14 cellular contexts compared by ENCODE assay signal in genomic region chr5:132478498-132478855, GRCh38. TPM values are rescaled to one million over a fixed set of nuclear protein-coding genes. Genes with fewer than 3 reads are reported as not detected.
DNase-seq lines count a peak whose midpoint lies in the region; ATAC-seq and TF ChIP-seq lines count a peak whose summit lies in the region.
"Had no signal": no experiment of that assay in that cellular context is flagged by ENCODE, and none has a peak within 500 bp of the region (broad histone marks: within the 10 kb centered on the region; RNA-seq: fewer than 3 reads in every experiment).

No MANE protein-coding gene starts in this region.

- H3K27me3 ChIP-seq in lung (ENCODE audit: control insufficient read depth, insufficient read depth) (no peaks in the 10 kb centered on the region), thoracic aorta (replicated peaks; ENCODE audit: insufficient read depth) (no peaks in the 10 kb centered on the region)

- no peak for TF ChIP-seq CTCF in lung (IDR thresholded peaks at IDR 0.05; ENCODE audit: control extremely low read depth, extremely low read depth)
- no peak for TF ChIP-seq CTCF in thoracic aorta (IDR thresholded peaks at IDR 0.05)
- TF ChIP-seq CTCF in GM10248 (IDR thresholded peaks at IDR 0.05; ENCODE audit: control extremely low read depth, extremely low read depth, low read depth, missing control alignments): no peak

- WGBS in lung, 2 donors: 28 to 34% methylated on average over 2 of the region's 2 CpGs

- no peak overlapping the region for H3K4me3 Mint-ChIP-seq in activated naive CD4-positive, alpha-beta T cell treated with anti-CD3 and anti-CD28 coated beads, Interleukin-2, amount 10 ng/mL, durations not matched to agents 7 days and 5 days
- no peak overlapping the region for H3K4me3 Mint-ChIP-seq in activated T-cell treated with anti-CD3 and anti-CD28 coated beads, Interleukin-2, amount 50 U/mL, for 24 hours

- DNase-seq in activated naive CD4-positive, alpha-beta T cell treated with anti-CD3 and anti-CD28 coated beads, Interleukin-2, amount 10 ng/mL, durations not matched to agents 7 days and 5 days: no peak
- no peak for DNase-seq in activated naive CD4-positive, alpha-beta T cell treated with Interleukin-2 at 50 U/mL for 16 hours
- peak; percentile 46 for DNase-seq in activated T-cell treated with anti-CD3 and anti-CD28 coated beads, Interleukin-2, amount 50 U/mL, for 24 hours
- DNase-seq in lung (ENCODE audit: low spot score): no peak
- no peak for DNase-seq in thoracic aorta (ENCODE audit: low spot score)
- DNase-seq in GM10248 (ENCODE audit: extremely low spot score): no peak
- DNase-seq in stimulated activated CD4-positive, alpha-beta T cell treated with anti-CD3 and anti-CD28 coated beads, Interleukin-4, amount 100 ng/mL, for 1 hour: no peak
- DNase-seq: ACHN; effector CD4-positive, alpha-beta T cell; EL; HCEC 1CT; NCI-H1930; NK-92 treated with Interleukin-12 subunit alpha and Interleukin-12 subunit beta, amount 100 ng/mL, for 24 hours had no signal

- H3K36me3 Mint-ChIP-seq in activated naive CD4-positive, alpha-beta T cell treated with anti-CD3 and anti-CD28 coated beads, Interleukin-2, amount 10 ng/mL, durations not matched to agents 7 days and 5 days: peaks cover 28% of the 10 kb centered on the region
- H3K36me3 Mint-ChIP-seq in activated T-cell treated with anti-CD3 and anti-CD28 coated beads, Interleukin-2, amount 50 U/mL, for 24 hours (ENCODE audit: low read depth): peaks cover 35% of the 10 kb centered on the region

- H3K9me3 ChIP-seq in lung (ENCODE audit: control insufficient read depth in 2 of 2, insufficient read depth in 1 of 2, low read length in 1 of 2): no peaks in the 10 kb centered on the region
- H3K9me3 ChIP-seq in thoracic aorta: no peaks in the 10 kb centered on the region

- H3K4me3 ChIP-seq in lung: no peak overlapping the region
- no peak overlapping the region for H3K4me3 ChIP-seq in thoracic aorta

- peaks cover 4% of the 10 kb centered on the region for H3K27me3 Mint-ChIP-seq in activated naive CD4-positive, alpha-beta T cell treated with anti-CD3 and anti-CD28 coated beads, Interleukin-2, amount 10 ng/mL, durations not matched to agents 7 days and 5 days
- H3K27me3 Mint-ChIP-seq in activated T-cell treated with anti-CD3 and anti-CD28 coated beads, Interleukin-2, amount 50 U/mL, for 24 hours: no peaks in the 10 kb centered on the region

- H3K27ac ChIP-seq in lung (ENCODE audit: low read depth in 1 of 2, low read length in 1 of 2): peak overlapping the region; percentile 52 to 61
- H3K27ac ChIP-seq in thoracic aorta: peak overlapping the region; percentile 24 to 28

- ATAC-seq in lung (ENCODE audit: insufficient read depth, low FRiP score) (no peak), thoracic aorta (ENCODE audit: insufficient number of reproducible peaks, low FRiP score, low read depth) (no peak), esophagus mucosa (no peak)

- H3K4me1 ChIP-seq in lung (ENCODE audit: control insufficient read depth in 2 of 2, insufficient read depth in 2 of 2, low read length in 2 of 2): peaks cover 0 to 14% of the 10 kb centered on the region in 2 donors
- peaks cover 11 to 47% of the 10 kb centered on the region in 2 donors for H3K4me1 ChIP-seq in thoracic aorta (ENCODE audit: control insufficient read depth in 1 of 2, low read depth in 2 of 2)

- peaks cover 83% of the 10 kb centered on the region for H3K4me1 Mint-ChIP-seq in activated naive CD4-positive, alpha-beta T cell treated with anti-CD3 and anti-CD28 coated beads, Interleukin-2, amount 10 ng/mL, durations not matched to agents 7 days and 5 days
- peaks cover 75% of the 10 kb centered on the region for H3K4me1 Mint-ChIP-seq in activated T-cell treated with anti-CD3 and anti-CD28 coated beads, Interleukin-2, amount 50 U/mL, for 24 hours (ENCODE audit: low read depth)

- POLR2A ChIA-PET in GM10248 (lab: Yijun Ruan, JAX): interaction anchor here (0.6 to 7.9 kb wide), 15 partner anchors 10 to 619 kb away, joined by 3 to 132 read pairs (median 6); partner anchors contain the start of gene IRF1

- H3K9me3 Mint-ChIP-seq in activated naive CD4-positive, alpha-beta T cell treated with anti-CD3 and anti-CD28 coated beads, Interleukin-2, amount 10 ng/mL, durations not matched to agents 7 days and 5 days: no peaks in the 10 kb centered on the region
- no peaks in the 10 kb centered on the region for H3K9me3 Mint-ChIP-seq in activated T-cell treated with anti-CD3 and anti-CD28 coated beads, Interleukin-2, amount 50 U/mL, for 24 hours

- H3K36me3 ChIP-seq in lung (ENCODE audit: control insufficient read depth in 2 of 2, insufficient read depth in 2 of 2, low read length in 2 of 2) (peaks cover 5 to 21% of the 10 kb centered on the region in 2 donors), thoracic aorta (no peaks in the 10 kb centered on the region)

- CTCF ChIA-PET in activated naive CD4-positive, alpha-beta T cell treated with anti-CD3 and anti-CD28 coated beads, Interleukin-2, amount 10 ng/mL, durations not matched to agents 7 days and 5 days (lab: Charles Lee): interaction anchor here (0.7 to 5.4 kb wide), 11 partner anchors 9 to 92 kb away, joined by 3 to 31 read pairs (median 6); partner anchors contain the start of gene IRF1
- CTCF ChIA-PET in GM10248 (lab: Yijun Ruan, JAX): interaction anchor here (0.9 to 6.5 kb wide), 13 partner anchors 8 to 206 kb away, joined by 4 to 62 read pairs (median 8); partner anchors contain the start of gene IRF1

- H3K27ac Mint-ChIP-seq in activated naive CD4-positive, alpha-beta T cell treated with anti-CD3 and anti-CD28 coated beads, Interleukin-2, amount 10 ng/mL, durations not matched to agents 7 days and 5 days: peak overlapping the region; percentile 78
- H3K27ac Mint-ChIP-seq in activated T-cell treated with anti-CD3 and anti-CD28 coated beads, Interleukin-2, amount 50 U/mL, for 24 hours: peak overlapping the region; percentile 83

RNA-seq across cellular contexts. Expression of gene IRF1, which starts 12.1 kb away (rescaled TPM):
- total RNA-seq in lung (10 to 100 TPM; 53.8 to 83.2 TPM), thoracic aorta (10 to 100 TPM; 31.3 to 57.7 TPM), esophagus mucosa (9.1 TPM)
- polyA plus RNA-seq in lung: 100 to 1,000 TPM in 1 of 2 donors, 10 to 100 TPM in 1; 32.9 to 141 TPM
